In the genomic region with DNA sequence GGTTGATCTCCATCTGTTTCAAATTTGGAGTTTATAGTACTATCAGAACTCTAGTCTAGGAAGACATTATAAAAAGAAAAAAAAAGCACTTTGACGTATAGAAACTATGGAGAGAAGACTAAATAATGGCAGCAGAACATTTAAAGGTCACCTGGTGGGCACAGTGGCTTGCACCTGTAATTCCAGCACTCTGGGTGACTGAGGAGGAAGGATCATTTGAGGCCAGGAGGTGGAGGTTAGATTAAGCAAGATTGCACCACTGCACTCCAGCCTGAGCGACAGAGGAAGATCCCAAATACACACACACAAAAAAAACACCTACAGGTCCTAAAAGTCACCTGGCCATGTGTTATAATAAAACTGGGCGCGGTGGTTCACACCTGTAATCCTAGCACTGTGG, we compare ENCODE assay signal across 24 cellular contexts. TPM values are rescaled to one million over a fixed set of nuclear protein-coding genes. Genes with fewer than 3 reads are reported as not detected.
DNase-seq lines count a peak whose midpoint lies in the region; ATAC-seq and TF ChIP-seq lines count a peak whose summit lies in the region.
"Had no signal": no experiment of that assay in that cellular context is flagged by ENCODE, and none has a peak within 500 bp of the region (broad histone marks: within the 10 kb centered on the region; RNA-seq: fewer than 3 reads in every experiment).

No MANE protein-coding gene starts in this region.

- DNase-seq in activated CD8-positive, alpha-beta memory T cell treated with anti-CD3 and anti-CD28 coated beads for 24 hours: peak; percentile 30
- DNase-seq in activated CD8-positive, alpha-beta memory T cell treated with anti-CD3 and anti-CD28 coated beads, Interleukin-2, amount 50 U/mL, for 4 hours: no peak
- no peak for DNase-seq in CD8-positive, alpha-beta T cell
- no peak for DNase-seq in activated naive CD8-positive, alpha-beta T cell treated with anti-CD3 and anti-CD28 coated beads, Interleukin-2, amount 10 ng/mL, durations not matched to agents 7 days and 5 days
- DNase-seq in osteocyte (ENCODE audit: extremely low spot score, unreplicated experiment) (no peak), prostate gland (ENCODE audit: low spot score) (no peak)
- DNase-seq in stimulated activated CD4-positive, alpha-beta T cell treated with anti-CD3 and anti-CD28 coated beads, Interleukin-1b, Interleukin-23, amount 100 ng/mL, for 48 hours: no peak
- DNase-seq: activated CD4-positive, alpha-beta T cell treated with anti-CD3 and anti-CD28 coated beads for 48 hours; activated effector memory CD4-positive, alpha-beta T cell treated with Interleukin-2 at 50 U/mL for 16 hours; body of pancreas; COR-L47; dermis blood vessel endothelial cell; DMS53; esophagus squamous epithelium; foreskin keratinocyte; head of caudate nucleus; islet precursor cell; naive B cell; NCI-H1092; NCI-H1694; PC-9; stimulated activated naive CD4-positive, alpha-beta T cell treated with Interleukin-2 at 50 U/mL for 16 hours had no signal

- peak overlapping the region; percentile 55 for H3K27ac Mint-ChIP-seq in CD8-positive, alpha-beta T cell
- peak overlapping the region; percentile 32 for H3K27ac Mint-ChIP-seq in activated naive CD8-positive, alpha-beta T cell treated with anti-CD3 and anti-CD28 coated beads, Interleukin-2, amount 10 ng/mL, durations not matched to agents 7 days and 5 days
- H3K27ac Mint-ChIP-seq in osteocyte (ENCODE audit: unreplicated experiment): peak overlapping the region; percentile 0

- H3K4me1 ChIP-seq in CD8-positive, alpha-beta T cell (ENCODE audit: insufficient read depth, low read length): peaks cover 14% of the 10 kb centered on the region
- H3K4me1 ChIP-seq in prostate gland (replicated peaks): no peaks in the 10 kb centered on the region

- H3K36me3 Mint-ChIP-seq in CD8-positive, alpha-beta T cell: peaks cover 44% of the 10 kb centered on the region
- peaks cover 38% of the 10 kb centered on the region for H3K36me3 Mint-ChIP-seq in activated naive CD8-positive, alpha-beta T cell treated with anti-CD3 and anti-CD28 coated beads, Interleukin-2, amount 10 ng/mL, durations not matched to agents 7 days and 5 days
- H3K36me3 Mint-ChIP-seq in osteocyte (ENCODE audit: unreplicated experiment): peaks cover 14% of the 10 kb centered on the region

- ATAC-seq in CD8-positive, alpha-beta T cell: no peak
- no peak for ATAC-seq in activated naive CD8-positive, alpha-beta T cell treated with anti-CD3 and anti-CD28 coated beads, Interleukin-2, amount 10 ng/mL, durations not matched to agents 7 days and 5 days (ENCODE audit: low read depth)
- ATAC-seq: body of pancreas, foreskin keratinocyte, Right ventricle myocardium inferior had no signal

- H3K4me3 ChIP-seq in CD8-positive, alpha-beta T cell (ENCODE audit: low read depth, low read length): no peak overlapping the region
- H3K4me3 ChIP-seq in prostate gland: no peak overlapping the region
- H3K4me3 ChIP-seq: adrenal gland, body of pancreas, esophagus squamous epithelium, PC-9 had no signal

- intact Hi-C loops in CD8-positive, alpha-beta T cell (cut with DNase I, micrococcal nuclease): no loop called here
- intact Hi-C loops in prostate gland (cut with DNase I): no loop called here

- no peaks in the 10 kb centered on the region for H3K9me3 Mint-ChIP-seq in CD8-positive, alpha-beta T cell
- H3K9me3 Mint-ChIP-seq in activated naive CD8-positive, alpha-beta T cell treated with anti-CD3 and anti-CD28 coated beads, Interleukin-2, amount 10 ng/mL, durations not matched to agents 7 days and 5 days: peaks cover 2% of the 10 kb centered on the region
- H3K9me3 Mint-ChIP-seq in osteocyte (ENCODE audit: unreplicated experiment): no peaks in the 10 kb centered on the region
- H3K9me3 Mint-ChIP-seq: naive B cell had no signal

- 92% methylated on average over 4 of the region's 4 CpGs for WGBS in prostate gland

- H3K27ac ChIP-seq in CD8-positive, alpha-beta T cell (ENCODE audit: low read depth, low read length): no peak overlapping the region
- H3K27ac ChIP-seq in prostate gland: no peak overlapping the region
- H3K27ac ChIP-seq: adrenal gland, body of pancreas, esophagus squamous epithelium, foreskin keratinocyte, PC-9 had no signal

- no peaks in the 10 kb centered on the region for H3K27me3 Mint-ChIP-seq in CD8-positive, alpha-beta T cell (ENCODE audit: low read depth)
- no peaks in the 10 kb centered on the region for H3K27me3 Mint-ChIP-seq in activated naive CD8-positive, alpha-beta T cell treated with anti-CD3 and anti-CD28 coated beads, Interleukin-2, amount 10 ng/mL, durations not matched to agents 7 days and 5 days
- H3K27me3 Mint-ChIP-seq in osteocyte (ENCODE audit: unreplicated experiment): no peaks in the 10 kb centered on the region
- H3K27me3 Mint-ChIP-seq: naive B cell had no signal

- POLR2A ChIA-PET in CD8-positive, alpha-beta T cell (lab: Charles Lee): no interaction called here
- POLR2A ChIA-PET in activated naive CD8-positive, alpha-beta T cell treated with anti-CD3 and anti-CD28 coated beads, Interleukin-2, amount 10 ng/mL, durations not matched to agents 7 days and 5 days (lab: Charles Lee): no interaction called here

- peaks cover 59% of the 10 kb centered on the region for H3K4me1 Mint-ChIP-seq in CD8-positive, alpha-beta T cell (ENCODE audit: low read depth)
- H3K4me1 Mint-ChIP-seq in activated naive CD8-positive, alpha-beta T cell treated with anti-CD3 and anti-CD28 coated beads, Interleukin-2, amount 10 ng/mL, durations not matched to agents 7 days and 5 days: peaks cover 25% of the 10 kb centered on the region
- H3K4me1 Mint-ChIP-seq in osteocyte (ENCODE audit: unreplicated experiment): peaks cover 6% of the 10 kb centered on the region

- no peaks in the 10 kb centered on the region for H3K9me3 ChIP-seq in CD8-positive, alpha-beta T cell (ENCODE audit: low read length)
- H3K9me3 ChIP-seq in prostate gland: no peaks in the 10 kb centered on the region
- H3K9me3 ChIP-seq: adrenal gland, body of pancreas, esophagus squamous epithelium had no signal

- no peak for TF ChIP-seq CTCF in CD8-positive, alpha-beta T cell (IDR thresholded peaks at IDR 0.05)
- no peak for TF ChIP-seq CTCF in osteocyte (IDR thresholded peaks at IDR 0.05)
- TF ChIP-seq CTCF in prostate gland (IDR thresholded peaks at IDR 0.05): no peak

- CTCF ChIA-PET in CD8-positive, alpha-beta T cell (lab: Charles Lee): no interaction called here

- no peaks in the 10 kb centered on the region for H3K27me3 ChIP-seq in CD8-positive, alpha-beta T cell (ENCODE audit: insufficient read depth, low read length)
- H3K27me3 ChIP-seq in prostate gland (replicated peaks; ENCODE audit: insufficient read depth): no peaks in the 10 kb centered on the region
- H3K27me3 ChIP-seq: adrenal gland, body of pancreas, esophagus squamous epithelium, foreskin keratinocyte had no signal

- H3K4me3 Mint-ChIP-seq in CD8-positive, alpha-beta T cell: no peak overlapping the region
- no peak overlapping the region for H3K4me3 Mint-ChIP-seq in activated naive CD8-positive, alpha-beta T cell treated with anti-CD3 and anti-CD28 coated beads, Interleukin-2, amount 10 ng/mL, durations not matched to agents 7 days and 5 days
- H3K4me3 Mint-ChIP-seq in osteocyte (ENCODE audit: unreplicated experiment): no peak overlapping the region
- H3K4me3 Mint-ChIP-seq: naive B cell had no signal

- TF ChIP-seq POLR2A in prostate gland (IDR thresholded peaks at IDR 0.05): no peak

- peaks cover 10% of the 10 kb centered on the region for H3K36me3 ChIP-seq in CD8-positive, alpha-beta T cell (ENCODE audit: insufficient read depth, low read length)
- H3K36me3 ChIP-seq in prostate gland: no peaks in the 10 kb centered on the region
- H3K36me3 ChIP-seq: adrenal gland had no signal

RNA-seq across cellular contexts. Expression of gene SIN3A, which starts 13.8 kb away (rescaled TPM):
- total RNA-seq in CD8-positive, alpha-beta T cell: 100 to 1,000 TPM; 133 TPM
- total RNA-seq in activated naive CD8-positive, alpha-beta T cell treated with anti-CD3 and anti-CD28 coated beads, Interleukin-2, amount 10 ng/mL, durations not matched to agents 7 days and 5 days: 100 to 1,000 TPM; 113 to 119 TPM
- total RNA-seq in osteocyte (65.2 and 65.4 TPM in 2 replicates), prostate gland (10 to 100 TPM; 51.0 to 98.6 TPM)

Comparison
In these comparisons a context has a peak if more than half of its experiments do, and no peak if none do; other contexts are left out.
1. H3K27ac Mint-ChIP-seq: peak in every context shown above with its lines; median percentile 55 in CD8-positive, alpha-beta T cell; 32 in activated naive CD8-positive, alpha-beta T cell treated with anti-CD3 and anti-CD28 coated beads, Interleukin-2, amount 10 ng/mL, durations not matched to agents 7 days and 5 days; 0 in osteocyte.